Comparison of ENCODE assay signal across 8 cellular contexts in genomic region chr17:49996495-49997255, GRCh38. TPM values are rescaled to one million over a fixed set of nuclear protein-coding genes. Genes with fewer than 3 reads are reported as not detected.
A peak's percentile ranks its signal among the peaks of the same experiment; 100 is the strongest.
DNase-seq lines count a peak whose midpoint lies in the region; ATAC-seq and TF ChIP-seq lines count a peak whose summit lies in the region.

No MANE protein-coding gene starts in this region.

- peak overlapping the region; percentile 84 to 99 (median 95) for H3K4me2 ChIP-seq in BLaER1 treated with 17β-estradiol and CSF1 and Interleukin-3, amounts not matched to agents 10 nM and 100 nM

- peaks cover 32 to 50% (median 40%) of the 10 kb centered on the region in 10 experiments for H3K4me1 ChIP-seq in BLaER1 treated with 17β-estradiol and CSF1 and Interleukin-3, amounts not matched to agents 10 nM and 100 nM
- peaks cover 3% of the 10 kb centered on the region for H3K4me1 ChIP-seq in cardiac muscle cell (ENCODE audit: low read depth)

- H3K27ac ChIP-seq in BLaER1 treated with 17β-estradiol and CSF1 and Interleukin-3, amounts not matched to agents 10 nM and 100 nM: peak overlapping the region in 2 of 11 experiments; percentile 36 to 38; a peak in 2 of 22 replicates
- no peak overlapping the region for H3K27ac ChIP-seq in cardiac muscle cell

- peaks cover 56 to 66% (median 61%) of the 10 kb centered on the region in 11 experiments for H3K27me3 ChIP-seq in BLaER1 treated with 17β-estradiol and CSF1 and Interleukin-3, amounts not matched to agents 10 nM and 100 nM
- H3K27me3 ChIP-seq in cardiac muscle cell: peaks cover 86% of the 10 kb centered on the region

- DNase-seq in RKO (ENCODE audit: low spot score): peak; percentile 32
- DNase-seq in activated effector memory CD4-positive, alpha-beta T cell treated with Interleukin-2 at 50 U/mL for 16 hours: peak; percentile 48
- DNase-seq in cardiac muscle cell (ENCODE audit: low read depth in 1 of 2, low spot score in 1 of 2): peak; percentile 40 to 80
- no peak for DNase-seq in retinal pigment epithelial cell (ENCODE audit: low read depth)
- no peak for DNase-seq in NCI-H526 treated with DMSO at 0.1 percent for 48 hours (lab: John Stamatoyannopoulos, UW)

- no peaks in the 10 kb centered on the region for H3K36me3 ChIP-seq in BLaER1 treated with 17β-estradiol and CSF1 and Interleukin-3, amounts not matched to agents 10 nM and 100 nM
- no peaks in the 10 kb centered on the region for H3K36me3 ChIP-seq in cardiac muscle cell

- H4K20me1 ChIP-seq in BLaER1 treated with 17β-estradiol and CSF1 and Interleukin-3, amounts not matched to agents 10 nM and 100 nM: peaks cover 0 to 31% (median 27%) of the 10 kb centered on the region in 11 experiments; a peak in 15 of 22 replicates

- no peaks in the 10 kb centered on the region for H3K9me3 ChIP-seq in BLaER1 treated with 17β-estradiol and CSF1 and Interleukin-3, amounts not matched to agents 10 nM and 100 nM (replicated peaks in 1 of 11)
- H3K9me3 ChIP-seq in cardiac muscle cell (ENCODE audit: low read depth): no peaks in the 10 kb centered on the region

- peak overlapping the region; percentile 42 to 74 (median 64); a peak in 20 of 22 replicates for H3K9ac ChIP-seq in BLaER1 treated with 17β-estradiol and CSF1 and Interleukin-3, amounts not matched to agents 10 nM and 100 nM

- H3K4me3 ChIP-seq in BLaER1 treated with 17β-estradiol and CSF1 and Interleukin-3, amounts not matched to agents 10 nM and 100 nM: peak overlapping the region; percentile 49 to 72 (median 60)
- H3K4me3 ChIP-seq in cardiac muscle cell (peak overlapping the region; percentile 30), retinal pigment epithelial cell (ENCODE audit: low read length) (peak overlapping the region; percentile 43)

- ATAC-seq in HG03354 (IDR thresholded peaks at IDR 0.05; ENCODE audit: poor library complexity, severe bottlenecking, unreplicated experiment): peak; percentile 50
- ATAC-seq in HG03571 (IDR thresholded peaks at IDR 0.05; ENCODE audit: unreplicated experiment): no peak

- TF ChIP-seq CTCF in cardiac muscle cell (IDR thresholded peaks at IDR 0.05; ENCODE audit: low read depth, low read length): peak; percentile 97
- peak; percentile 91 for TF ChIP-seq CTCF in retinal pigment epithelial cell (conservative IDR thresholded peaks at IDR 0.05; ENCODE audit: low read depth, low read length)

RNA-seq across cellular contexts. Expression of gene DLX3, which starts 1.7 kb away (rescaled TPM):
- total RNA-seq in cardiac muscle cell: 0.14 and 0.63 TPM in 2 replicates
- polyA plus RNA-seq in cardiac muscle cell: 1.1 and 2.1 TPM in 2 replicates

RNA-seq across cellular contexts. Expression of gene DLX4, which starts 27.7 kb away (rescaled TPM):
- 0.53 and 0.60 TPM in 2 replicates for total RNA-seq in cardiac muscle cell
- 0.86 and 1.3 TPM in 2 replicates for polyA plus RNA-seq in cardiac muscle cell

RNA-seq across cellular contexts. Expression of gene ITGA3, which starts 59.2 kb away (rescaled TPM):
- total RNA-seq in cardiac muscle cell: 40.6 and 41.9 TPM in 2 replicates
- polyA plus RNA-seq in cardiac muscle cell: 20.5 and 32.7 TPM in 2 replicates

Comparison
In these comparisons a context has a peak if more than half of its experiments do, and no peak if none do; other contexts are left out.
1. DNase-seq: peak in RKO (single experiment), activated effector memory CD4-positive, alpha-beta T cell treated with Interleukin-2 at 50 U/mL for 16 hours (single experiment) and cardiac muscle cell (2 of 2); none in retinal pigment epithelial cell (single experiment) and NCI-H526 treated with DMSO at 0.1 percent for 48 hours (single experiment).
2. Peak in every context shown above with its lines, with median percentiles within 50 percentile points of each other: H3K4me3 ChIP-seq.